Comparison of ENCODE assay signal across 1 cellular context in the genomic region with DNA sequence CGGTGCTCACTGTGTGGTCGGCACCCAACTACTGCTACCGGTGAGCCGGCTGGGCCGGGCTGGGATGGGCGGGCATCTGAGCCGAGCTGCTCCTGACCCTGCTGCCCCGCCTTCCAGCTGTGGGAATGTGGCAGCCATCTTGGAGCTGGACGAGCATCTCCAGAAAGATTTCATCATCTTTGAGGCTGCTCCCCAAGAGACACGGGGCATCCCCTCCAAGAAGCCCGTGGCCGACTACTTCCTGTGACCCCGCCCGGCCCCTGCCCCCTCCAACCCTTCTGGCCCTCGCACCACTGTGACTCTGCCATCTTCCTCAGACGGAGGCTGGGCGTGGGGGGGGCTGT.
A peak's percentile ranks its signal among the peaks of the same experiment; 100 is the strongest.
TF ChIP-seq lines count a peak whose summit lies in the region.

No MANE protein-coding gene starts in this region.

TF ChIP-seq in HepG2, 621 proteins besides CTCF, POLR2A, EP300 and RAD21:
- no peak for TF ChIP-seq ZNF260 (CRISPR knock-in tag; IDR thresholded peaks at IDR 0.05; ENCODE audit: borderline replicate concordance, low read depth)
- TF ChIP-seq ZIK1 (CRISPR knock-in tag; IDR thresholded peaks at IDR 0.05; ENCODE audit: borderline replicate concordance, low read depth): no peak
- TF ChIP-seq AGO2 (optimal IDR thresholded peaks at IDR 0.05; ENCODE audit: low read depth, low read length): peak; percentile 13
- peak; percentile 57 for TF ChIP-seq RBFOX2 (IDR thresholded peaks at IDR 0.05; ENCODE audit: low read depth, low read length)
